13 cellular contexts compared by ENCODE assay signal in the genomic region with DNA sequence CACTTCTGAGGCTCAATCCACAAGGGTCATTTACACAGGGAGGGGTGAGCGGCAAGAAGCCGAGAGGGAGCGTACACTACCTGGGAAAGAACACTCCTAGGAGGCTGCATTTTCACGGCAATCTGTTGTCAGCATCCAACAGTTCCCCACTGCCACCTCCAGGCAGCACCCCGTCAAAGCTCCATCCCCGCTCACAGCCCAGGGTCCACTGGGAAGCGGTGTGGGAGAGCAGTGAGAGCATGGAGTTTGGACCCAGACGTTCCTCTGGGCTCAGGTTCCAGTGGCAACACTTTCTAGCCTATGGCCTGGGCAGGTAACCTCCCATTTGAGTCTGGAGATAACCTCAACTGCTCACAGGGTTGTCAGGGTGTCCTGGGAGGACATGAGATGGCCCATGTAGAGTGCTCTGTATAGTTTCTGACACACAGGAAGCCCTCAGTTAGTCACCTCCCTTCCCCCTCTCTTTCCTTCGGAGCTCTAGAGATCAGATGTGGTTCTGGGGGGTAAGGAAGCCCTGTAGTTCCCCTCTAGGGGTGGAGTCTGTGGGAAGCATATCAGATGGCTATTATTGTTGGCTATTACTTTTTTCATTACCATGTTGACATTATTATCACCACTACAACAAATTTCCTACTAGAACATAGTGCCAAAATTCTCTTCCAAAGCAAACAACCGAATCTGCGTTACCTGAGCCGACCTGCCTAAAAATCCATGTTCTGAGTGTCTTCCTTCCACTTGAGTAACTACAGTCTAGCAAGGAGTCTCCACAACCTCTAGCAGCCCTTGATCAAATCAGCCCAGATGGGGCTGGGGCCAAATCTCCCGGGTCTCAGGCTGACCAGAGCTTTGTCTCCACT. TPM values are rescaled to one million over a fixed set of nuclear protein-coding genes. Genes with fewer than 3 reads are reported as not detected.
DNase-seq lines count a peak whose midpoint lies in the region; ATAC-seq, FAIRE-seq and TF ChIP-seq lines count a peak whose summit lies in the region.
"Had no signal": no experiment of that assay in that cellular context is flagged by ENCODE, and none has a peak within 500 bp of the region (broad histone marks: within the 10 kb centered on the region; RNA-seq: fewer than 3 reads in every experiment).

No MANE protein-coding gene starts in this region.

- FAIRE-seq in pancreas (lab: Jason Lieb, UNC): no peak
- FAIRE-seq: small intestine had no signal

- H3K36me3 Mint-ChIP-seq in activated CD8-positive, alpha-beta memory T cell treated with anti-CD3 and anti-CD28 coated beads, Interleukin-2, amount 10 ng/mL, durations not matched to agents 7 days and 5 days: peaks cover 19% of the 10 kb centered on the region

- DNase-seq in activated CD8-positive, alpha-beta memory T cell treated with anti-CD3 and anti-CD28 coated beads, Interleukin-2, amount 10 ng/mL, durations not matched to agents 7 days and 5 days: no peak
- DNase-seq in activated CD8-positive, alpha-beta memory T cell treated with anti-CD3 and anti-CD28 coated beads for 24 hours: no peak
- DNase-seq in MV-4-11 (lab: John Stamatoyannopoulos, UW): peak; percentile 20
- DNase-seq in brain microvascular endothelial cell: peak; percentile 40
- peak in 1 of 6 donors; percentile 39 for DNase-seq in pancreas
- DNase-seq in NAMALWA (ENCODE audit: low spot score): no peak

- peak overlapping the region; percentile 69 for H3K27ac Mint-ChIP-seq in activated CD8-positive, alpha-beta memory T cell treated with anti-CD3 and anti-CD28 coated beads, Interleukin-2, amount 10 ng/mL, durations not matched to agents 7 days and 5 days
- H3K27ac Mint-ChIP-seq: activated B cell treated with CpG ODN at 0.5 μM for 24 hours had no signal

- ATAC-seq in activated CD8-positive, alpha-beta memory T cell treated with anti-CD3 and anti-CD28 coated beads, Interleukin-2, amount 10 ng/mL, durations not matched to agents 7 days and 5 days: peak; percentile 42
- ATAC-seq in pancreas (peak; percentile 62 to 70 (median 64)), HG03108 (IDR thresholded peaks at IDR 0.05; ENCODE audit: unreplicated experiment) (no peak), HG03097 (IDR thresholded peaks at IDR 0.05; ENCODE audit: low FRiP score, unreplicated experiment) (no peak)

- CTCF ChIA-PET in activated CD8-positive, alpha-beta memory T cell treated with anti-CD3 and anti-CD28 coated beads, Interleukin-2, amount 10 ng/mL, durations not matched to agents 7 days and 5 days (lab: Charles Lee): interaction anchor here (0.7 to 10.3 kb wide), 32 partner anchors 7 to 515 kb away, joined by 3 to 120 read pairs (median 4); a partner anchor contains a TSS

- TF ChIP-seq CTCF in brain microvascular endothelial cell (IDR thresholded peaks at IDR 0.05; ENCODE audit: low read depth, low read length, missing control alignments) (peak; percentile 26), pancreas (IDR thresholded peaks at IDR 0.05) (no peak)

- H3K27me3 ChIP-seq in brain microvascular endothelial cell (replicated peaks) (no peaks in the 10 kb centered on the region), pancreas (no peaks in the 10 kb centered on the region)
- H3K27me3 ChIP-seq: foreskin keratinocyte, Peyer's patch had no signal

- in situ Hi-C loops in brain microvascular endothelial cell (cut with HindIII; ENCODE audit: low pct_ligation_motif_present, low sequenced_read_pairs): no loop called here

- H3K9me3 Mint-ChIP-seq in activated CD8-positive, alpha-beta memory T cell treated with anti-CD3 and anti-CD28 coated beads, Interleukin-2, amount 10 ng/mL, durations not matched to agents 7 days and 5 days (ENCODE audit: low read depth): no peaks in the 10 kb centered on the region
- H3K9me3 Mint-ChIP-seq: activated B cell treated with CpG ODN at 0.5 μM for 24 hours, type B pancreatic cell had no signal

- peak overlapping the region; percentile 33 for H3K27ac ChIP-seq in brain microvascular endothelial cell
- no peak overlapping the region for H3K27ac ChIP-seq in pancreas
- H3K27ac ChIP-seq: foreskin keratinocyte, Peyer's patch had no signal

- peaks cover 8 to 17% (median 10%) of the 10 kb centered on the region in 3 donors for H3K4me1 ChIP-seq in pancreas
- H3K4me1 ChIP-seq: Peyer's patch had no signal

- intact Hi-C loops in pancreas (cut with DNase I): loop anchor here in 1 of 3 donors (10.0 kb wide), 1 partner anchor 490 kb away; no protein-coding TSS in a partner anchor

- WGBS in pancreas, 2 donors: 38 to 40% methylated on average over 13 of the region's 13 CpGs

- H3K4me3 ChIP-seq in brain microvascular endothelial cell (ENCODE audit: low read depth, low read length): no peak overlapping the region
- H3K4me3 ChIP-seq in pancreas: no peak overlapping the region
- H3K4me3 ChIP-seq: Peyer's patch had no signal

- no peaks in the 10 kb centered on the region for H3K27me3 Mint-ChIP-seq in activated CD8-positive, alpha-beta memory T cell treated with anti-CD3 and anti-CD28 coated beads, Interleukin-2, amount 10 ng/mL, durations not matched to agents 7 days and 5 days
- H3K27me3 Mint-ChIP-seq: activated B cell treated with CpG ODN at 0.5 μM for 24 hours, type B pancreatic cell had no signal

- no peaks in the 10 kb centered on the region for H3K9me3 ChIP-seq in pancreas
- H3K9me3 ChIP-seq: Peyer's patch had no signal

- H3K4me3 Mint-ChIP-seq in activated CD8-positive, alpha-beta memory T cell treated with anti-CD3 and anti-CD28 coated beads, Interleukin-2, amount 10 ng/mL, durations not matched to agents 7 days and 5 days: no peak overlapping the region
- H3K4me3 Mint-ChIP-seq: activated B cell treated with CpG ODN at 0.5 μM for 24 hours, type B pancreatic cell had no signal

- H3K4me1 Mint-ChIP-seq in activated CD8-positive, alpha-beta memory T cell treated with anti-CD3 and anti-CD28 coated beads, Interleukin-2, amount 10 ng/mL, durations not matched to agents 7 days and 5 days: peaks cover 19% of the 10 kb centered on the region
- H3K4me1 Mint-ChIP-seq: activated B cell treated with CpG ODN at 0.5 μM for 24 hours had no signal

- H3K36me3 ChIP-seq in brain microvascular endothelial cell (replicated peaks) (peaks cover 29% of the 10 kb centered on the region), pancreas (peaks cover 0 to 6% (median 5%) of the 10 kb centered on the region in 3 donors)

RNA-seq across cellular contexts. Expression of a gene that starts 29.1 kb away (rescaled TPM):
- 10 to 100 TPM; 63.8 to 73.5 TPM for total RNA-seq in activated CD8-positive, alpha-beta memory T cell treated with anti-CD3 and anti-CD28 coated beads, Interleukin-2, amount 10 ng/mL, durations not matched to agents 7 days and 5 days
- total RNA-seq in pancreas: 10 to 100 TPM in 3 of 6 donors, 1 to 10 TPM in 3; 3.7 to 13.3 (median 10.0) TPM
- 10 to 100 TPM in 1 of 2 donors, 1 to 10 TPM in 1; 7.6 to 12.6 TPM for polyA plus RNA-seq in pancreas

RNA-seq across cellular contexts. Expression of a gene that starts 42.3 kb away (rescaled TPM):
- total RNA-seq in activated CD8-positive, alpha-beta memory T cell treated with anti-CD3 and anti-CD28 coated beads, Interleukin-2, amount 10 ng/mL, durations not matched to agents 7 days and 5 days: 100 to 1,000 TPM; 123 to 178 TPM
- total RNA-seq in pancreas: 100 to 1,000 TPM; 197 to 245 (median 222) TPM
- 100 to 1,000 TPM; 193 to 214 TPM for polyA plus RNA-seq in pancreas

RNA-seq across cellular contexts. Expression of a gene that starts 58.8 kb away (rescaled TPM):
- 10 to 100 TPM; 19.4 to 19.7 TPM for total RNA-seq in activated CD8-positive, alpha-beta memory T cell treated with anti-CD3 and anti-CD28 coated beads, Interleukin-2, amount 10 ng/mL, durations not matched to agents 7 days and 5 days
- total RNA-seq in pancreas: 1 to 10 TPM; 5.9 to 9.3 (median 6.7) TPM
- 1 to 10 TPM; 8.1 to 9.8 TPM for polyA plus RNA-seq in pancreas

Comparison
In these comparisons a context has a peak if more than half of its experiments do, and no peak if none do; other contexts are left out.
1. ATAC-seq: peak in activated CD8-positive, alpha-beta memory T cell treated with anti-CD3 and anti-CD28 coated beads, Interleukin-2, amount 10 ng/mL, durations not matched to agents 7 days and 5 days (single experiment) and pancreas (4 of 4); none in HG03108 (single experiment) and HG03097 (single experiment).
2. DNase-seq: peak in MV-4-11 (single experiment) and brain microvascular endothelial cell (single experiment); none in activated CD8-positive, alpha-beta memory T cell treated with anti-CD3 and anti-CD28 coated beads, Interleukin-2, amount 10 ng/mL, durations not matched to agents 7 days and 5 days (single experiment), activated CD8-positive, alpha-beta memory T cell treated with anti-CD3 and anti-CD28 coated beads for 24 hours (single experiment) and NAMALWA (single experiment).
3. RNA of a gene that starts 29.1 kb away (total RNA-seq): 63.8 to 73.5 TPM in activated CD8-positive, alpha-beta memory T cell treated with anti-CD3 and anti-CD28 coated beads, Interleukin-2, amount 10 ng/mL, durations not matched to agents 7 days and 5 days; 3.7 to 13.3 TPM in pancreas; every median in the first group is over 4 times any median in the second.